In the genomic region with DNA sequence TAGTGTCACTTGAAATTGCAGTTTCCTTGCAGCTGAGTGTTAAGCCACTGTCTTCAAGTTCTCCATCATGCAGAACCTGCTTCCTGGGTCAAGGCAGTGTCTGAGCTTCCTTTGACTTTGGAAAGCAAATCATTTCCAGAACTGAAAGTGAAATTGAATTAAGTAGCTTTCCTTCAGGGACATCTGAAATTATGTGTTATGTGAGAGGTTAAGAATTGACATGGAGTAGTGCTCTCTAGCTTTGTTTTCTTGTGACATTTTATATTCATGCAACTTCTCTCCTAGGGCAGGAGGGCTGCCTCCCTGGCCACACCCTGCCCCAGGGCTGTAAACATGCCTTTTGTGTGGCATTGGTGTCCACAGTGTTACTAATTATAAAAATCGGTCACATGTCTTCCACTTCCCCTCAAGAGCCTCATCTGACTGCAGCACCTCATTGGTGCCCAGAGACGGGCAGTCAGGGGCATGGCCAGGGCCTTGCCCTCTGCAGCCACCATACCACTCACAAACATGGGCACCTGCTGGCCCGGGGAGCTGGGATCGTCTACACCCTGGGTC, we compare ENCODE assay signal across 1 cellular context.
TF ChIP-seq lines count a peak whose summit lies in the region.

No MANE protein-coding gene starts in this region.

TF ChIP-seq in HepG2, 621 proteins besides CTCF, POLR2A, EP300 and RAD21:
- TF ChIP-seq ZNF121 (CRISPR knock-in tag; IDR thresholded peaks at IDR 0.05) (no peak), ZNF678 (CRISPR knock-in tag; IDR thresholded peaks at IDR 0.05) (no peak), CHCHD3 (CRISPR knock-in tag; IDR thresholded peaks at IDR 0.05) (no peak), TOE1 (CRISPR knock-in tag; IDR thresholded peaks at IDR 0.05) (no peak), ZNF772 (CRISPR knock-in tag; IDR thresholded peaks at IDR 0.05) (no peak), KMT2A (CRISPR knock-in tag; IDR thresholded peaks at IDR 0.05) (no peak), ZBTB7A (CRISPR knock-in tag; IDR thresholded peaks at IDR 0.05) (no peak), ZNF713 (CRISPR knock-in tag; IDR thresholded peaks at IDR 0.05) (no peak), GRHL1 (CRISPR knock-in tag; conservative IDR thresholded peaks at IDR 0.05) (no peak), HOXD1 (CRISPR knock-in tag; IDR thresholded peaks at IDR 0.05) (no peak)
